Comparison of ENCODE assay signal across 35 cellular contexts in genomic region chr4:117868201-117868600, GRCh38.
"Had no signal": no experiment of that assay in that cellular context is flagged by ENCODE, and none has a peak within 500 bp of the region (broad histone marks: within the 10 kb centered on the region; RNA-seq: fewer than 3 reads in every experiment).

No MANE protein-coding gene starts in this region.

- H3K9me3 ChIP-seq: MG63 had no signal

- H3K4me3 ChIP-seq: MG63 had no signal

- H3K36me3 ChIP-seq: MG63 had no signal

- H3K27me3 ChIP-seq: MG63 had no signal

- H3K4me2 ChIP-seq: KMS-11 had no signal

- H3K27ac ChIP-seq: KMS-11 had no signal

- DNase-seq: Karpas-422, Kasumi-1, KG1, MG63, MM.1S, MV-4-11, NCI-H1048, NCI-H1092, NCI-H1092 treated with DMSO at 0.1 percent for 48 hours, NCI-H1105, NCI-H1105 treated with DMSO at 0.1 percent for 48 hours, NCI-H1417, NCI-H1417 treated with DMSO at 0.1 percent for 48 hours, NCI-H1436, NCI-H1436 treated with DMSO at 0.1 percent for 48 hours, NCI-H146, NCI-H1694, NCI-H1694 treated with DMSO at 0.1 percent for 48 hours, NCI-H187, NCI-H187 treated with DMSO at 0.1 percent for 48 hours, NCI-H1930, NCI-H2029, NCI-H2029 treated with DMSO at 0.1 percent for 48 hours, NCI-H2081, NCI-H2081 treated with DMSO at 0.1 percent for 48 hours, NCI-H2107, NCI-H2171, NCI-H2171 treated with DMSO at 0.1 percent for 48 hours, NCI-H2227 treated with DMSO at 0.1 percent for 48 hours, NCI-H226, NCI-H345, NCI-H446, NCI-H446 treated with DMSO at 0.1 percent for 48 hours, NCI-H510A had no signal

- H3K9ac ChIP-seq: KMS-11 had no signal
